Comparison of ENCODE assay signal across 1 cellular context in the genomic region with DNA sequence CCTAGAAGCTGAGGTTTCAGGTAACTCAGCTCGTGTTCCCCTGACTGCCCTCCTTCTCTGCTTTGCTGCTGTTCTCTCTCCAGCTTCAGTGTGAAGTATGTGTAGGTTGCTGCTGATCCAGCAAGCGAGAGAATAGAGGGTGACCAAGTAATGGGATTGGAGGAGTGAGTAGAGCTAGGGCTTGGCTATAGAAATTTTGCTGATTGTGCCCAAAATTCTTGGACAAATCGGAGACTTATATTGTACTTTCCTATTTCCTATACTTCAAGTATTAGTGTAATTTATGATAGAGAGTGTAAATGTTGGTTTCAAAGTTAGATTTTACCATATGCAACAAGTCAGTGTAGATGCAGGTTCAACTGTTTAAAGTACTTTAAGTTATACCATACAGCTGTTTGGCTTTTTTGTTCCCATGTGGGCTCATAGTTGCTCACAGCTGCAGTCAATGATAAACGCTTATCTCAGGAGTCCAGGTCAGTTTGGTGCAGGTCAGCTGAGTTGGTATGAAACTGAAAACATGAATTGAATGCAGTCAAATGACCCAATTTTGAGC.
A peak's percentile ranks its signal among the peaks of the same experiment; 100 is the strongest.
TF ChIP-seq lines count a peak whose summit lies in the region.

No MANE protein-coding gene starts in this region.

TF ChIP-seq in K562, 482 proteins besides CTCF, POLR2A, EP300 and RAD21 (continued from another document and continues in another):
- TF ChIP-seq, protein P1, sequence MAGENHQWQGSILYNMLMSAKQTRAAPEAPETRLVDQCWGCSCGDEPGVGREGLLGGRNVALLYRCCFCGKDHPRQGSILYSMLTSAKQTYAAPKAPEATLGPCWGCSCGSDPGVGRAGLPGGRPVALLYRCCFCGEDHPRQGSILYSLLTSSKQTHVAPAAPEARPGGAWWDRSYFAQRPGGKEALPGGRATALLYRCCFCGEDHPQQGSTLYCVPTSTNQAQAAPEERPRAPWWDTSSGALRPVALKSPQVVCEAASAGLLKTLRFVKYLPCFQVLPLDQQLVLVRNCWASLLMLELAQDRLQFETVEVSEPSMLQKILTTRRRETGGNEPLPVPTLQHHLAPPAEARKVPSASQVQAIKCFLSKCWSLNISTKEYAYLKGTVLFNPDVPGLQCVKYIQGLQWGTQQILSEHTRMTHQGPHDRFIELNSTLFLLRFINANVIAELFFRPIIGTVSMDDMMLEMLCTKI (IDR thresholded peaks at IDR 0.05; ENCODE audit: partially characterized antibody) = no peak
- peak; percentile 74 for TF ChIP-seq SMAD4 (CRISPR knock-in tag; conservative IDR thresholded peaks at IDR 0.05)
- TF ChIP-seq KAT2B (IDR thresholded peaks at IDR 0.05; ENCODE audit: low read depth, low read length) = no peak
- no peak for TF ChIP-seq SMARCA5 (IDR thresholded peaks at IDR 0.05)
- no peak for TF ChIP-seq ZZZ3 (IDR thresholded peaks at IDR 0.05)
- TF ChIP-seq ILF3 (IDR thresholded peaks at IDR 0.05; ENCODE audit: borderline replicate concordance) = peak; percentile 93; the same call in 1 of the 2 replicates
- peak; percentile 98 for TF ChIP-seq TAF9B (IDR thresholded peaks at IDR 0.05; ENCODE audit: partially characterized antibody)
- TF ChIP-seq SMARCC2 (IDR thresholded peaks at IDR 0.05; ENCODE audit: low read depth) = peak; percentile 99
- no peak for TF ChIP-seq WHSC1 (IDR thresholded peaks at IDR 0.05; ENCODE audit: low read length)
- TF ChIP-seq ETV6 (IDR thresholded peaks at IDR 0.05; ENCODE audit: borderline replicate concordance in 1 of 2, low read depth in 2 of 2, low read length in 1 of 2) = peak in 1 of 2 experiments; percentile 71; a peak in 1 of 4 replicates
- no peak for TF ChIP-seq ETV6 (CRISPR knock-in tag; IDR thresholded peaks at IDR 0.05; ENCODE audit: borderline replicate concordance)
- peak; percentile 83 for TF ChIP-seq NEUROD1 (IDR thresholded peaks at IDR 0.05; ENCODE audit: borderline replicate concordance, low read depth, low read length, partially characterized antibody)
- no peak for TF ChIP-seq ZBTB17 (CRISPR knock-in tag; IDR thresholded peaks at IDR 0.05)
- peak; percentile 73; the same call in 1 of the 2 replicates for TF ChIP-seq EP400 (IDR thresholded peaks at IDR 0.05)
- peak; percentile 29; the same call in 1 of the 2 replicates for TF ChIP-seq TAF7 (tag; IDR thresholded peaks at IDR 0.05)
- peak; percentile 97 for TF ChIP-seq CC2D1A (IDR thresholded peaks at IDR 0.05)
- no peak for TF ChIP-seq PREB (CRISPR knock-in tag; IDR thresholded peaks at IDR 0.05)
- TF ChIP-seq SMARCB1 (IDR thresholded peaks at IDR 0.05; ENCODE audit: insufficient read length, low read depth) = no peak
- no peak for TF ChIP-seq SRSF7 (optimal IDR thresholded peaks at IDR 0.05; ENCODE audit: low read depth, low read length)
- peak; percentile 77 for TF ChIP-seq HDAC2 (IDR thresholded peaks at IDR 0.05)
- no peak for TF ChIP-seq TGIF2 (CRISPR knock-in tag; IDR thresholded peaks at IDR 0.05)
- TF ChIP-seq KLF1 (tag; IDR thresholded peaks at IDR 0.05) = no peak
- no peak for TF ChIP-seq RBM22 (IDR thresholded peaks at IDR 0.05; ENCODE audit: low read depth, low read length, poor library complexity, severe bottlenecking)
- TF ChIP-seq ZNF174 (CRISPR knock-in tag; IDR thresholded peaks at IDR 0.05) = no peak
- TF ChIP-seq SP2 (IDR thresholded peaks at IDR 0.05; ENCODE audit: extremely low read depth, low read depth, low read length, poor library complexity, severe bottlenecking) = no peak
- TF ChIP-seq, protein P2, sequence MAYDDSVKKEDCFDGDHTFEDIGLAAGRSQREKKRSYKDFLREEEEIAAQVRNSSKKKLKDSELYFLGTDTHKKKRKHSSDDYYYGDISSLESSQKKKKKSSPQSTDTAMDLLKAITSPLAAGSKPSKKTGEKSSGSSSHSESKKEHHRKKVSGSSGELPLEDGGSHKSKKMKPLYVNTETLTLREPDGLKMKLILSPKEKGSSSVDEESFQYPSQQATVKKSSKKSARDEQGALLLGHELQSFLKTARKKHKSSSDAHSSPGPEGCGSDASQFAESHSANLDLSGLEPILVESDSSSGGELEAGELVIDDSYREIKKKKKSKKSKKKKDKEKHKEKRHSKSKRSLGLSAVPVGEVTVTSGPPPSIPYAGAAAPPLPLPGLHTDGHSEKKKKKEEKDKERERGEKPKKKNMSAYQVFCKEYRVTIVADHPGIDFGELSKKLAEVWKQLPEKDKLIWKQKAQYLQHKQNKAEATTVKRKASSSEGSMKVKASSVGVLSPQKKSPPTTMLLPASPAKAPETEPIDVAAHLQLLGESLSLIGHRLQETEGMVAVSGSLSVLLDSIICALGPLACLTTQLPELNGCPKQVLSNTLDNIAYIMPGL (CRISPR knock-in tag; IDR thresholded peaks at IDR 0.05) = no peak
- peak; percentile 99 for TF ChIP-seq TCF3 (CRISPR knock-in tag; IDR thresholded peaks at IDR 0.05)
- no peak for TF ChIP-seq GABPB1 (CRISPR knock-in tag; IDR thresholded peaks at IDR 0.05)
- TF ChIP-seq HDAC6 (IDR thresholded peaks at IDR 0.05; ENCODE audit: low read depth, low read length) = no peak
- 0 out of 2 replicates have a peak, but pooled peaks have one; percentile 17 for TF ChIP-seq ETV1 (tag; conservative IDR thresholded peaks at IDR 0.05; ENCODE audit: low read depth)
- TF ChIP-seq ATF3 (IDR thresholded peaks at IDR 0.05) = peak; percentile 48; the same call in 1 of the 2 replicates
- TF ChIP-seq ATF3 (CRISPR knock-in tag; conservative IDR thresholded peaks at IDR 0.05) = peak; percentile 64; the same call in 1 of the 2 replicates
- TF ChIP-seq MECOM (CRISPR knock-in tag; IDR thresholded peaks at IDR 0.05) = no peak
- TF ChIP-seq, protein P3, sequence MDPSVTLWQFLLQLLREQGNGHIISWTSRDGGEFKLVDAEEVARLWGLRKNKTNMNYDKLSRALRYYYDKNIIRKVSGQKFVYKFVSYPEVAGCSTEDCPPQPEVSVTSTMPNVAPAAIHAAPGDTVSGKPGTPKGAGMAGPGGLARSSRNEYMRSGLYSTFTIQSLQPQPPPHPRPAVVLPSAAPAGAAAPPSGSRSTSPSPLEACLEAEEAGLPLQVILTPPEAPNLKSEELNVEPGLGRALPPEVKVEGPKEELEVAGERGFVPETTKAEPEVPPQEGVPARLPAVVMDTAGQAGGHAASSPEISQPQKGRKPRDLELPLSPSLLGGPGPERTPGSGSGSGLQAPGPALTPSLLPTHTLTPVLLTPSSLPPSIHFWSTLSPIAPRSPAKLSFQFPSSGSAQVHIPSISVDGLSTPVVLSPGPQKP (CRISPR knock-in tag; IDR thresholded peaks at IDR 0.05) = no peak
- TF ChIP-seq ZNF76 (CRISPR knock-in tag; IDR thresholded peaks at IDR 0.05; ENCODE audit: borderline replicate concordance) = 0 out of 2 replicates have a peak, but pooled peaks have one; percentile 13
- TF ChIP-seq GATAD2B (IDR thresholded peaks at IDR 0.05; ENCODE audit: borderline replicate concordance) = peak; percentile 96; the same call in 1 of the 2 replicates
- TF ChIP-seq PTRF (tag; IDR thresholded peaks at IDR 0.05) = no peak
- TF ChIP-seq ATF4 (CRISPR knock-in tag; IDR thresholded peaks at IDR 0.05) = peak; percentile 59; the same call in 1 of the 2 replicates
- TF ChIP-seq SUPT5H (IDR thresholded peaks at IDR 0.05) = no peak
- no peak for TF ChIP-seq PKNOX1 (IDR thresholded peaks at IDR 0.05)
- TF ChIP-seq CTBP1 (IDR thresholded peaks at IDR 0.05; ENCODE audit: borderline replicate concordance) = peak; percentile 22; the same call in 1 of the 2 replicates
- TF ChIP-seq MYC (IDR thresholded peaks at IDR 0.05; ENCODE audit: low read depth, low read length) = peak; percentile 79
- no peak for TF ChIP-seq MYC (CRISPR knock-in tag; IDR thresholded peaks at IDR 0.05; ENCODE audit: borderline replicate concordance, low read depth)
- no peak for TF ChIP-seq ETV5 (CRISPR knock-in tag; IDR thresholded peaks at IDR 0.05; ENCODE audit: low read depth)
- TF ChIP-seq KLF16 (IDR thresholded peaks at IDR 0.05) = peak; percentile 97
- no peak for TF ChIP-seq CBFB (CRISPR knock-in tag; IDR thresholded peaks at IDR 0.05)
- TF ChIP-seq ZNF740 (CRISPR knock-in tag; IDR thresholded peaks at IDR 0.05) = no peak
- TF ChIP-seq ZNF740 (tag; IDR thresholded peaks at IDR 0.05) = no peak
- TF ChIP-seq HMGN3 (IDR thresholded peaks at IDR 0.05; ENCODE audit: borderline replicate concordance, extremely low read depth, insufficient read length, low read depth, low read length) = peak; percentile 88
- TF ChIP-seq SP1 (CRISPR knock-in tag; IDR thresholded peaks at IDR 0.05) = no peak; the same call in 1 of the 2 replicates
- TF ChIP-seq, protein P4, sequence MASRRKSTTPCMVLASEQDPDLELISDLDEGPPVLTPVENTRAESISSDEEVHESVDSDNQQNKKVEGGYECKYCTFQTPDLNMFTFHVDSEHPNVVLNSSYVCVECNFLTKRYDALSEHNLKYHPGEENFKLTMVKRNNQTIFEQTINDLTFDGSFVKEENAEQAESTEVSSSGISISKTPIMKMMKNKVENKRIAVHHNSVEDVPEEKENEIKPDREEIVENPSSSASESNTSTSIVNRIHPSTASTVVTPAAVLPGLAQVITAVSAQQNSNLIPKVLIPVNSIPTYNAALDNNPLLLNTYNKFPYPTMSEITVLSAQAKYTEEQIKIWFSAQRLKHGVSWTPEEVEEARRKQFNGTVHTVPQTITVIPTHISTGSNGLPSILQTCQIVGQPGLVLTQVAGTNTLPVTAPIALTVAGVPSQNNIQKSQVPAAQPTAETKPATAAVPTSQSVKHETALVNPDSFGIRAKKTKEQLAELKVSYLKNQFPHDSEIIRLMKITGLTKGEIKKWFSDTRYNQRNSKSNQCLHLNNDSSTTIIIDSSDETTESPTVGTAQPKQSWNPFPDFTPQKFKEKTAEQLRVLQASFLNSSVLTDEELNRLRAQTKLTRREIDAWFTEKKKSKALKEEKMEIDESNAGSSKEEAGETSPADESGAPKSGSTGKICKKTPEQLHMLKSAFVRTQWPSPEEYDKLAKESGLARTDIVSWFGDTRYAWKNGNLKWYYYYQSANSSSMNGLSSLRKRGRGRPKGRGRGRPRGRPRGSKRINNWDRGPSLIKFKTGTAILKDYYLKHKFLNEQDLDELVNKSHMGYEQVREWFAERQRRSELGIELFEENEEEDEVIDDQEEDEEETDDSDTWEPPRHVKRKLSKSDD (conservative IDR thresholded peaks at IDR 0.05; ENCODE audit: low read length) = no peak
- TF ChIP-seq, protein P5, sequence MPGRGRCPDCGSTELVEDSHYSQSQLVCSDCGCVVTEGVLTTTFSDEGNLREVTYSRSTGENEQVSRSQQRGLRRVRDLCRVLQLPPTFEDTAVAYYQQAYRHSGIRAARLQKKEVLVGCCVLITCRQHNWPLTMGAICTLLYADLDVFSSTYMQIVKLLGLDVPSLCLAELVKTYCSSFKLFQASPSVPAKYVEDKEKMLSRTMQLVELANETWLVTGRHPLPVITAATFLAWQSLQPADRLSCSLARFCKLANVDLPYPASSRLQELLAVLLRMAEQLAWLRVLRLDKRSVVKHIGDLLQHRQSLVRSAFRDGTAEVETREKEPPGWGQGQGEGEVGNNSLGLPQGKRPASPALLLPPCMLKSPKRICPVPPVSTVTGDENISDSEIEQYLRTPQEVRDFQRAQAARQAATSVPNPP (IDR thresholded peaks at IDR 0.05; ENCODE audit: borderline replicate concordance, insufficient read depth, insufficient read length) = no peak
- TF ChIP-seq ZNF124 (CRISPR knock-in tag; IDR thresholded peaks at IDR 0.05) = no peak
- no peak; the same call in 1 of the 2 replicates for TF ChIP-seq ELF2 (CRISPR knock-in tag; IDR thresholded peaks at IDR 0.05)
- peak; percentile 84 for TF ChIP-seq ZNF175 (CRISPR knock-in tag; IDR thresholded peaks at IDR 0.05; ENCODE audit: low read depth)
- TF ChIP-seq, protein P6, sequence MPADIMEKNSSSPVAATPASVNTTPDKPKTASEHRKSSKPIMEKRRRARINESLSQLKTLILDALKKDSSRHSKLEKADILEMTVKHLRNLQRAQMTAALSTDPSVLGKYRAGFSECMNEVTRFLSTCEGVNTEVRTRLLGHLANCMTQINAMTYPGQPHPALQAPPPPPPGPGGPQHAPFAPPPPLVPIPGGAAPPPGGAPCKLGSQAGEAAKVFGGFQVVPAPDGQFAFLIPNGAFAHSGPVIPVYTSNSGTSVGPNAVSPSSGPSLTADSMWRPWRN (IDR thresholded peaks at IDR 0.05; ENCODE audit: low read depth) = peak; percentile 74; the same call in 1 of the 2 replicates
- TF ChIP-seq FOSL1 (tag; conservative IDR thresholded peaks at IDR 0.05) = peak; percentile 71
- TF ChIP-seq CXXC5 (CRISPR knock-in tag; IDR thresholded peaks at IDR 0.05) = peak; percentile 30; the same call in 1 of the 2 replicates
